ENCODE assay signal across 10 cellular contexts in genomic region chr6:116267879-116268588, GRCh38. TPM values are rescaled to one million over a fixed set of nuclear protein-coding genes. Genes with fewer than 3 reads are reported as not detected.
DNase-seq lines count a peak whose midpoint lies in the region; ATAC-seq and TF ChIP-seq lines count a peak whose summit lies in the region.
"Had no signal": no experiment of that assay in that cellular context is flagged by ENCODE, and none has a peak within 500 bp of the region (broad histone marks: within the 10 kb centered on the region; RNA-seq: fewer than 3 reads in every experiment).

No MANE protein-coding gene starts in this region.

- H3K4me3 ChIP-seq in SK-N-MC = 0 out of 2 replicates have a peak overlapping the region, but pooled peaks have one; percentile 18
- no peak overlapping the region for H3K4me3 ChIP-seq in naive thymus-derived CD4-positive, alpha-beta T cell (ENCODE audit: low read length)
- H3K4me3 ChIP-seq: PC-9 had no signal

- H3K9me3 Mint-ChIP-seq in activated naive CD4-positive, alpha-beta T cell treated with anti-CD3 and anti-CD28 coated beads for 36 hours = peaks cover 5% of the 10 kb centered on the region
- H3K9me3 Mint-ChIP-seq in naive thymus-derived CD4-positive, alpha-beta T cell = peaks cover under 1 to 19% (median 10%) of the 10 kb centered on the region in 11 donors

- TF ChIP-seq CTCF in GM10248 (IDR thresholded peaks at IDR 0.05; ENCODE audit: control extremely low read depth, extremely low read depth, low read depth, missing control alignments) = no peak

- H3K36me3 ChIP-seq in SK-N-MC (ENCODE audit: insufficient read depth, low read length) = 0 out of 2 replicates have a peak, but pooled peaks cover 3% of the 10 kb centered on the region
- peaks cover 0 to 16% (median under 1%) of the 10 kb centered on the region in 3 experiments for H3K36me3 ChIP-seq in naive thymus-derived CD4-positive, alpha-beta T cell (ENCODE audit: control insufficient read depth in 2 of 3, insufficient read depth in 3 of 3, low read length in 3 of 3)

- intact Hi-C loops in activated naive CD4-positive, alpha-beta T cell treated with anti-CD3 and anti-CD28 coated beads for 36 hours (cut with micrococcal nuclease) = loop anchor here (1.0 to 2.0 kb wide), 6 partner anchors 11 to 293 kb away; partner anchors contain the start of genes TSPYL1 and TSPYL4
- intact Hi-C loops in naive thymus-derived CD4-positive, alpha-beta T cell (cut with micrococcal nuclease) = loop anchor here (1.0 to 5.0 kb wide), 8 partner anchors 11 to 379 kb away; partner anchors contain the start of genes TSPYL1 (in 2 of the 2) and TSPYL4 (in 2 of the 2)

- POLR2A ChIA-PET in naive thymus-derived CD4-positive, alpha-beta T cell (lab: Charles Lee) = interaction anchor here (0.6 to 3.9 kb wide), 2 partner anchors 11 to 37 kb away, joined by 8 to 41 read pairs; partner anchors contain the start of gene TSPYL1
- POLR2A ChIA-PET in GM10248 (lab: Yijun Ruan, JAX) = no interaction called here

- H3K4me3 Mint-ChIP-seq in activated naive CD4-positive, alpha-beta T cell treated with anti-CD3 and anti-CD28 coated beads for 36 hours = no peak overlapping the region
- H3K4me3 Mint-ChIP-seq in naive thymus-derived CD4-positive, alpha-beta T cell = no peak overlapping the region

- H3K36me3 Mint-ChIP-seq in activated naive CD4-positive, alpha-beta T cell treated with anti-CD3 and anti-CD28 coated beads for 36 hours (ENCODE audit: low read depth) = peaks cover 11% of the 10 kb centered on the region
- H3K36me3 Mint-ChIP-seq in naive thymus-derived CD4-positive, alpha-beta T cell = peaks cover 11 to 39% (median 14%) of the 10 kb centered on the region in 5 donors

- H3K27ac Mint-ChIP-seq in activated naive CD4-positive, alpha-beta T cell treated with anti-CD3 and anti-CD28 coated beads for 36 hours = peak overlapping the region; percentile 43
- H3K27ac Mint-ChIP-seq in naive thymus-derived CD4-positive, alpha-beta T cell = peak overlapping the region in 7 of 9 donors; percentile 1 to 60 (median 23)

- H3K27ac ChIP-seq in SK-N-MC = no peak overlapping the region
- H3K27ac ChIP-seq in naive thymus-derived CD4-positive, alpha-beta T cell (ENCODE audit: low read depth, low read length) = no peak overlapping the region
- H3K27ac ChIP-seq: PC-9 had no signal

- ATAC-seq in HG02678 (IDR thresholded peaks at IDR 0.05; ENCODE audit: unreplicated experiment) = peak; percentile 15
- ATAC-seq in naive thymus-derived CD4-positive, alpha-beta T cell = no peak

- no peaks in the 10 kb centered on the region for H3K27me3 ChIP-seq in naive thymus-derived CD4-positive, alpha-beta T cell (ENCODE audit: control insufficient read depth in 2 of 2, insufficient read depth in 2 of 2, low read length in 2 of 2)

- no peaks in the 10 kb centered on the region for H3K9me3 ChIP-seq in SK-N-MC (ENCODE audit: low read depth, low read length)
- H3K9me3 ChIP-seq in naive thymus-derived CD4-positive, alpha-beta T cell (ENCODE audit: control insufficient read depth in 2 of 3, low read length in 3 of 3) = peaks cover 0 to 1% (median 0%) of the 10 kb centered on the region in 3 experiments

- no peak for DNase-seq in activated naive CD4-positive, alpha-beta T cell treated with anti-CD3 and anti-CD28 coated beads for 36 hours
- no peak for DNase-seq in activated naive CD4-positive, alpha-beta T cell (lab: John Stamatoyannopoulos, UW)
- DNase-seq in SK-N-MC (ENCODE audit: low read depth, low spot score) = no peak
- DNase-seq in naive thymus-derived CD4-positive, alpha-beta T cell = no peak
- no peak for DNase-seq in SW480 (ENCODE audit: low spot score)
- DNase-seq in ureter (ENCODE audit: low spot score) = no peak
- DNase-seq in GM10248 (ENCODE audit: extremely low spot score) = no peak
- DNase-seq: stimulated activated naive CD4-positive, alpha-beta T cell treated with Interleukin-2 at 50 U/mL for 16 hours had no signal

- H3K4me1 ChIP-seq in naive thymus-derived CD4-positive, alpha-beta T cell (ENCODE audit: control insufficient read depth in 2 of 2, insufficient read depth in 2 of 2, low read length in 2 of 2) = no peaks in the 10 kb centered on the region

- H3K4me1 Mint-ChIP-seq in activated naive CD4-positive, alpha-beta T cell treated with anti-CD3 and anti-CD28 coated beads for 36 hours (ENCODE audit: low read depth) = peaks cover 21% of the 10 kb centered on the region
- H3K4me1 Mint-ChIP-seq in naive thymus-derived CD4-positive, alpha-beta T cell = peaks cover 8 to 56% (median 44%) of the 10 kb centered on the region in 7 donors

- H3K27me3 Mint-ChIP-seq in activated naive CD4-positive, alpha-beta T cell treated with anti-CD3 and anti-CD28 coated beads for 36 hours (ENCODE audit: low read depth) = no peaks in the 10 kb centered on the region
- H3K27me3 Mint-ChIP-seq in naive thymus-derived CD4-positive, alpha-beta T cell = no peaks in the 10 kb centered on the region

- CTCF ChIA-PET in activated naive CD4-positive, alpha-beta T cell treated with anti-CD3 and anti-CD28 coated beads for 36 hours (lab: Charles Lee) = interaction anchor here (0.6 to 3.7 kb wide), 21 partner anchors 10 to 301 kb away, joined by 3 to 31 read pairs (median 4); partner anchors contain the start of genes TSPYL1 and TSPYL4
- CTCF ChIA-PET in naive thymus-derived CD4-positive, alpha-beta T cell (lab: Charles Lee) = interaction anchor here (0.6 to 4.0 kb wide), 13 partner anchors 9 to 1318 kb away, joined by 3 to 35 read pairs (median 5); partner anchors contain the start of genes TSPYL1 and TSPYL4
- CTCF ChIA-PET in GM10248 (lab: Yijun Ruan, JAX) = interaction anchor here (0.9 to 5.6 kb wide), 43 partner anchors 9 to 452 kb away, joined by 3 to 62 read pairs (median 4); partner anchors contain the start of genes CALHM4, RWDD1, TSPYL1 and TSPYL4

- H3K9ac ChIP-seq in SK-N-MC (ENCODE audit: insufficient read length) = no peak overlapping the region

RNA-seq across cellular contexts. Expression of gene TSPYL1, which starts 11.7 kb away (rescaled TPM):
- total RNA-seq in activated naive CD4-positive, alpha-beta T cell treated with anti-CD3 and anti-CD28 coated beads for 36 hours = 10 to 100 TPM; 33.4 to 34.7 TPM
- 100 to 1,000 TPM in 3 of 5 experiments, 10 to 100 TPM in 2; 42.8 to 226 (median 104) TPM for total RNA-seq in naive thymus-derived CD4-positive, alpha-beta T cell
- 10 to 100 TPM; 34.9 to 43.9 TPM for polyA plus RNA-seq in naive thymus-derived CD4-positive, alpha-beta T cell
- 118 TPM for total RNA-seq in ureter

RNA-seq across cellular contexts. Expression of gene TSPYL4, which starts 14.2 kb away (rescaled TPM):
- 1 to 10 TPM; 7.8 to 8.0 TPM for total RNA-seq in activated naive CD4-positive, alpha-beta T cell treated with anti-CD3 and anti-CD28 coated beads for 36 hours
- total RNA-seq in naive thymus-derived CD4-positive, alpha-beta T cell = 10 to 100 TPM; 18.2 to 58.2 (median 21.5) TPM
- polyA plus RNA-seq in naive thymus-derived CD4-positive, alpha-beta T cell = 10 to 100 TPM in 1 of 2 donors, 1 to 10 TPM in 1; 9.7 to 19.3 TPM
- 26.1 TPM for total RNA-seq in ureter
